ENCODE assay signal across 1 cellular context in the genomic region with DNA sequence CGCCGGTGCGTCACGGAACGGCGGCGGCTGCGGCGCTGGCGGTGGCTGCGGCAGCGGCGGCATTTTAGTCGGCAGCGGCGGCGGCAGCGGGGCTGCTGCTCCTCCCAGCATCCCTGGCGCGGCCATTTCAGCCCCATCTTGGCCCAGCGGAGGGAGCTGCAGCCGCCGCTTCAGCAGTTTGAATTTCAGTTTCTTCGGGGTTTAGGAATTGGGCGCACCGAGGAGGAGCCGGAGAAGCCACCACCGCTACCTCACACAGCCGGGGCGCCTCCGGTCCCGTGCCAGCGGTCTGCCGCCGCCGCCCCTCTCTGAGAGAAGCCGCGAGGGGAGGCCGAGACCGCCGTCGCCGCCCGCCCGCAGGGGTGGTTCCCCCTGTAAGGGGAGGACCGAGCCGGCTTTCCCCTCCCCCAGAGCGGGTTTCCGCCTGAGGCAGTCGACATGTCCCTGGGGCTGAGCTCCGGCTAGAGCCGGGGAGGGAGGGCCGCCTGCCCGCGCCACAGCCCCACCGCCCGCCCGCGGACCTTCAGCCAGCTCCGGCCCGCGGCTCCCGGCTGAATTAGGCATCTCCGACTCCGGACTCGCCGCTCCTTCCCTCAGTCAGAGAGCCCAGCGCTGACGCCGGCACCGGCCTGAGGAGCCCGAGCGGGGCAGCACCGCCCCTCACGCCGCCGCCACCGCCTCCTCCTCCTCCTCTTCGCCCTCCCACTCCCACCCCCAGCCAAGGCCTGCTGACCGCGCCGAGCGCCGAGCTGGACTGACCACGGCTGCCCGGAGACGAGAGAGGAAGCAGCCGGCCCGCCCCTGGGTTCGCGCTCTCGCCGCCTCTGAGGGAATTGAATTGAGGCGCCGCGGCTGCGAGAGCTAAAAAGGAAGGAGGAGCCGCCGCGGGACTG.
TF ChIP-seq lines count a peak whose summit lies in the region.

A gene (plus strand): TSS at position 67 of the 893 bp plus-strand sequence. CDS start 1,053 bp downstream, outside the sequence.

TF ChIP-seq in K562, 482 proteins besides CTCF, POLR2A, EP300 and RAD21 (continued from another document and continues in another):
- TF ChIP-seq ZNF766 (CRISPR knock-in tag; conservative IDR thresholded peaks at IDR 0.05) (0 out of 2 replicates have a peak, but pooled peaks have one; percentile 10), ADNP (tag; IDR thresholded peaks at IDR 0.05) (no peak), PURB (CRISPR knock-in tag; IDR thresholded peaks at IDR 0.05; ENCODE audit: low read depth) (no peak), ELF4 (CRISPR knock-in tag; IDR thresholded peaks at IDR 0.05) (no peak), NRF1 (conservative IDR thresholded peaks at IDR 0.05 in 1 of 2, IDR thresholded peaks at IDR 0.05 in 1 of 2) (peak; percentile 65), PRPF4 (IDR thresholded peaks at IDR 0.05; ENCODE audit: insufficient read depth, low read depth, low read length, poor library complexity, severe bottlenecking) (peak; percentile 66), ATF1 (CRISPR knock-in tag; IDR thresholded peaks at IDR 0.05) (no peak), ATF1 (tag; IDR thresholded peaks at IDR 0.05) (peak; percentile 98), NCOA2 (IDR thresholded peaks at IDR 0.05; ENCODE audit: partially characterized antibody in 2 of 2) (no peak), KLF1 (tag; IDR thresholded peaks at IDR 0.05) (peak; percentile 60; the same call in 1 of the 2 replicates), EZH2 (IDR thresholded peaks at IDR 0.05; ENCODE audit: borderline replicate concordance, low read depth, low read length) (no peak), RB1 (IDR thresholded peaks at IDR 0.05; ENCODE audit: low read depth) (peak; percentile 80), PHF20 (IDR thresholded peaks at IDR 0.05; ENCODE audit: partially characterized antibody) (peak; percentile 38), ETV6 (IDR thresholded peaks at IDR 0.05; ENCODE audit: borderline replicate concordance in 1 of 2, low read depth in 2 of 2, low read length in 1 of 2) (0 out of 4 replicates have a peak, but pooled peaks of 1 of the 2 experiments have one; percentile 7), ETV6 (CRISPR knock-in tag; IDR thresholded peaks at IDR 0.05; ENCODE audit: borderline replicate concordance) (no peak; the same call in 1 of the 2 replicates), JUND (IDR thresholded peaks at IDR 0.05; ENCODE audit: borderline replicate concordance, low read depth, low read length) (peak; percentile 82; the same call in 1 of the 2 replicates), JUND (tag; IDR thresholded peaks at IDR 0.05; ENCODE audit: borderline replicate concordance, low read depth, low read length) (no peak; the same call in 2 of the 3 replicates), TAF1 (IDR thresholded peaks at IDR 0.05; ENCODE audit: control insufficient read depth, extremely low read depth, insufficient read depth, low read length, severe bottlenecking) (peak; percentile 86), TEAD1 (CRISPR knock-in tag; IDR thresholded peaks at IDR 0.05) (peak in 1 of 2 experiments; percentile 91; a peak in 1 of 4 replicates), TAF9B (IDR thresholded peaks at IDR 0.05; ENCODE audit: partially characterized antibody) (peak; percentile 52), ZNF76 (CRISPR knock-in tag; IDR thresholded peaks at IDR 0.05; ENCODE audit: borderline replicate concordance) (0 out of 2 replicates have a peak, but pooled peaks have one; percentile 49), POLR2H (tag; IDR thresholded peaks at IDR 0.05; ENCODE audit: low read depth) (peak; percentile 96), SIN3B (IDR thresholded peaks at IDR 0.05; ENCODE audit: low read depth) (peak; percentile 49; the same call in 1 of the 2 replicates), TARDBP (IDR thresholded peaks at IDR 0.05) (peak; percentile 83), KHSRP (IDR thresholded peaks at IDR 0.05) (peak; percentile 78), HDAC1 (IDR thresholded peaks at IDR 0.05) (peak in 1 of 2 experiments; percentile 66; a peak in 2 of 4 replicates), ZNF764 (CRISPR knock-in tag; IDR thresholded peaks at IDR 0.05; ENCODE audit: low read depth) (no peak), TGIF2 (CRISPR knock-in tag; IDR thresholded peaks at IDR 0.05) (peak; percentile 39; the same call in 1 of the 2 replicates), ZNF184 (CRISPR knock-in tag; IDR thresholded peaks at IDR 0.05) (no peak), ERF (CRISPR knock-in tag; IDR thresholded peaks at IDR 0.05) (0 out of 2 replicates have a peak, but pooled peaks have one; percentile 49), BHLHE40 (IDR thresholded peaks at IDR 0.05; ENCODE audit: low read length) (peak; percentile 65)
- TF ChIP-seq, protein P1, sequence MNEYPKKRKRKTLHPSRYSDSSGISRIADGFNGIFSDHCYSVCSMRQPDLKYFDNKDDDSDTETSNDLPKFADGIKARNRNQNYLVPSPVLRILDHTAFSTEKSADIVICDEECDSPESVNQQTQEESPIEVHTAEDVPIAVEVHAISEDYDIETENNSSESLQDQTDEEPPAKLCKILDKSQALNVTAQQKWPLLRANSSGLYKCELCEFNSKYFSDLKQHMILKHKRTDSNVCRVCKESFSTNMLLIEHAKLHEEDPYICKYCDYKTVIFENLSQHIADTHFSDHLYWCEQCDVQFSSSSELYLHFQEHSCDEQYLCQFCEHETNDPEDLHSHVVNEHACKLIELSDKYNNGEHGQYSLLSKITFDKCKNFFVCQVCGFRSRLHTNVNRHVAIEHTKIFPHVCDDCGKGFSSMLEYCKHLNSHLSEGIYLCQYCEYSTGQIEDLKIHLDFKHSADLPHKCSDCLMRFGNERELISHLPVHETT (CRISPR knock-in tag; conservative IDR thresholded peaks at IDR 0.05 in 1 of 2, IDR thresholded peaks at IDR 0.05 in 1 of 2) = peak in 1 of 2 experiments; percentile 99; a peak in 2 of 4 replicates
- TF ChIP-seq, protein P2, sequence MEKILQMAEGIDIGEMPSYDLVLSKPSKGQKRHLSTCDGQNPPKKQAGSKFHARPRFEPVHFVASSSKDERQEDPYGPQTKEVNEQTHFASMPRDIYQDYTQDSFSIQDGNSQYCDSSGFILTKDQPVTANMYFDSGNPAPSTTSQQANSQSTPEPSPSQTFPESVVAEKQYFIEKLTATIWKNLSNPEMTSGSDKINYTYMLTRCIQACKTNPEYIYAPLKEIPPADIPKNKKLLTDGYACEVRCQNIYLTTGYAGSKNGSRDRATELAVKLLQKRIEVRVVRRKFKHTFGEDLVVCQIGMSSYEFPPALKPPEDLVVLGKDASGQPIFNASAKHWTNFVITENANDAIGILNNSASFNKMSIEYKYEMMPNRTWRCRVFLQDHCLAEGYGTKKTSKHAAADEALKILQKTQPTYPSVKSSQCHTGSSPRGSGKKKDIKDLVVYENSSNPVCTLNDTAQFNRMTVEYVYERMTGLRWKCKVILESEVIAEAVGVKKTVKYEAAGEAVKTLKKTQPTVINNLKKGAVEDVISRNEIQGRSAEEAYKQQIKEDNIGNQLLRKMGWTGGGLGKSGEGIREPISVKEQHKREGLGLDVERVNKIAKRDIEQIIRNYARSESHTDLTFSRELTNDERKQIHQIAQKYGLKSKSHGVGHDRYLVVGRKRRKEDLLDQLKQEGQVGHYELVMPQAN (IDR thresholded peaks at IDR 0.05; ENCODE audit: borderline replicate concordance) = peak; percentile 17; the same call in 1 of the 2 replicates
- TF ChIP-seq, protein P3, sequence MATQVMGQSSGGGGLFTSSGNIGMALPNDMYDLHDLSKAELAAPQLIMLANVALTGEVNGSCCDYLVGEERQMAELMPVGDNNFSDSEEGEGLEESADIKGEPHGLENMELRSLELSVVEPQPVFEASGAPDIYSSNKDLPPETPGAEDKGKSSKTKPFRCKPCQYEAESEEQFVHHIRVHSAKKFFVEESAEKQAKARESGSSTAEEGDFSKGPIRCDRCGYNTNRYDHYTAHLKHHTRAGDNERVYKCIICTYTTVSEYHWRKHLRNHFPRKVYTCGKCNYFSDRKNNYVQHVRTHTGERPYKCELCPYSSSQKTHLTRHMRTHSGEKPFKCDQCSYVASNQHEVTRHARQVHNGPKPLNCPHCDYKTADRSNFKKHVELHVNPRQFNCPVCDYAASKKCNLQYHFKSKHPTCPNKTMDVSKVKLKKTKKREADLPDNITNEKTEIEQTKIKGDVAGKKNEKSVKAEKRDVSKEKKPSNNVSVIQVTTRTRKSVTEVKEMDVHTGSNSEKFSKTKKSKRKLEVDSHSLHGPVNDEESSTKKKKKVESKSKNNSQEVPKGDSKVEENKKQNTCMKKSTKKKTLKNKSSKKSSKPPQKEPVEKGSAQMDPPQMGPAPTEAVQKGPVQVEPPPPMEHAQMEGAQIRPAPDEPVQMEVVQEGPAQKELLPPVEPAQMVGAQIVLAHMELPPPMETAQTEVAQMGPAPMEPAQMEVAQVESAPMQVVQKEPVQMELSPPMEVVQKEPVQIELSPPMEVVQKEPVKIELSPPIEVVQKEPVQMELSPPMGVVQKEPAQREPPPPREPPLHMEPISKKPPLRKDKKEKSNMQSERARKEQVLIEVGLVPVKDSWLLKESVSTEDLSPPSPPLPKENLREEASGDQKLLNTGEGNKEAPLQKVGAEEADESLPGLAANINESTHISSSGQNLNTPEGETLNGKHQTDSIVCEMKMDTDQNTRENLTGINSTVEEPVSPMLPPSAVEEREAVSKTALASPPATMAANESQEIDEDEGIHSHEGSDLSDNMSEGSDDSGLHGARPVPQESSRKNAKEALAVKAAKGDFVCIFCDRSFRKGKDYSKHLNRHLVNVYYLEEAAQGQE (CRISPR knock-in tag; IDR thresholded peaks at IDR 0.05; ENCODE audit: low read depth) = peak; percentile 76; the same call in 1 of the 2 replicates
- TF ChIP-seq, protein P4, sequence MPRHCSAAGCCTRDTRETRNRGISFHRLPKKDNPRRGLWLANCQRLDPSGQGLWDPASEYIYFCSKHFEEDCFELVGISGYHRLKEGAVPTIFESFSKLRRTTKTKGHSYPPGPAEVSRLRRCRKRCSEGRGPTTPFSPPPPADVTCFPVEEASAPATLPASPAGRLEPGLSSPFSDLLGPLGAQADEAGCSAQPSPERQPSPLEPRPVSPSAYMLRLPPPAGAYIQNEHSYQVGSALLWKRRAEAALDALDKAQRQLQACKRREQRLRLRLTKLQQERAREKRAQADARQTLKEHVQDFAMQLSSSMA (CRISPR knock-in tag; IDR thresholded peaks at IDR 0.05) = no peak
- TF ChIP-seq, protein P5, sequence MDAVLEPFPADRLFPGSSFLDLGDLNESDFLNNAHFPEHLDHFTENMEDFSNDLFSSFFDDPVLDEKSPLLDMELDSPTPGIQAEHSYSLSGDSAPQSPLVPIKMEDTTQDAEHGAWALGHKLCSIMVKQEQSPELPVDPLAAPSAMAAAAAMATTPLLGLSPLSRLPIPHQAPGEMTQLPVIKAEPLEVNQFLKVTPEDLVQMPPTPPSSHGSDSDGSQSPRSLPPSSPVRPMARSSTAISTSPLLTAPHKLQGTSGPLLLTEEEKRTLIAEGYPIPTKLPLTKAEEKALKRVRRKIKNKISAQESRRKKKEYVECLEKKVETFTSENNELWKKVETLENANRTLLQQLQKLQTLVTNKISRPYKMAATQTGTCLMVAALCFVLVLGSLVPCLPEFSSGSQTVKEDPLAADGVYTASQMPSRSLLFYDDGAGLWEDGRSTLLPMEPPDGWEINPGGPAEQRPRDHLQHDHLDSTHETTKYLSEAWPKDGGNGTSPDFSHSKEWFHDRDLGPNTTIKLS (IDR thresholded peaks at IDR 0.05; ENCODE audit: borderline replicate concordance, low read depth) = 0 out of 2 replicates have a peak, but pooled peaks have one; percentile 27
- TF ChIP-seq, protein P6, sequence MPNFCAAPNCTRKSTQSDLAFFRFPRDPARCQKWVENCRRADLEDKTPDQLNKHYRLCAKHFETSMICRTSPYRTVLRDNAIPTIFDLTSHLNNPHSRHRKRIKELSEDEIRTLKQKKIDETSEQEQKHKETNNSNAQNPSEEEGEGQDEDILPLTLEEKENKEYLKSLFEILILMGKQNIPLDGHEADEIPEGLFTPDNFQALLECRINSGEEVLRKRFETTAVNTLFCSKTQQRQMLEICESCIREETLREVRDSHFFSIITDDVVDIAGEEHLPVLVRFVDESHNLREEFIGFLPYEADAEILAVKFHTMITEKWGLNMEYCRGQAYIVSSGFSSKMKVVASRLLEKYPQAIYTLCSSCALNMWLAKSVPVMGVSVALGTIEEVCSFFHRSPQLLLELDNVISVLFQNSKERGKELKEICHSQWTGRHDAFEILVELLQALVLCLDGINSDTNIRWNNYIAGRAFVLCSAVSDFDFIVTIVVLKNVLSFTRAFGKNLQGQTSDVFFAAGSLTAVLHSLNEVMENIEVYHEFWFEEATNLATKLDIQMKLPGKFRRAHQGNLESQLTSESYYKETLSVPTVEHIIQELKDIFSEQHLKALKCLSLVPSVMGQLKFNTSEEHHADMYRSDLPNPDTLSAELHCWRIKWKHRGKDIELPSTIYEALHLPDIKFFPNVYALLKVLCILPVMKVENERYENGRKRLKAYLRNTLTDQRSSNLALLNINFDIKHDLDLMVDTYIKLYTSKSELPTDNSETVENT (CRISPR knock-in tag; IDR thresholded peaks at IDR 0.05) = 0 out of 2 replicates have a peak, but pooled peaks have one; percentile 48
- TF ChIP-seq, protein P7, sequence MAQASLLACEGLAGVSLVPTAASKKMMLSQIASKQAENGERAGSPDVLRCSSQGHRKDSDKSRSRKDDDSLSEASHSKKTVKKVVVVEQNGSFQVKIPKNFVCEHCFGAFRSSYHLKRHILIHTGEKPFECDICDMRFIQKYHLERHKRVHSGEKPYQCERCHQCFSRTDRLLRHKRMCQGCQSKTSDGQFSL (CRISPR knock-in tag; IDR thresholded peaks at IDR 0.05) = peak; percentile 48
- TF ChIP-seq, protein P7 (tag; IDR thresholded peaks at IDR 0.05) = no peak
- TF ChIP-seq, protein P8, sequence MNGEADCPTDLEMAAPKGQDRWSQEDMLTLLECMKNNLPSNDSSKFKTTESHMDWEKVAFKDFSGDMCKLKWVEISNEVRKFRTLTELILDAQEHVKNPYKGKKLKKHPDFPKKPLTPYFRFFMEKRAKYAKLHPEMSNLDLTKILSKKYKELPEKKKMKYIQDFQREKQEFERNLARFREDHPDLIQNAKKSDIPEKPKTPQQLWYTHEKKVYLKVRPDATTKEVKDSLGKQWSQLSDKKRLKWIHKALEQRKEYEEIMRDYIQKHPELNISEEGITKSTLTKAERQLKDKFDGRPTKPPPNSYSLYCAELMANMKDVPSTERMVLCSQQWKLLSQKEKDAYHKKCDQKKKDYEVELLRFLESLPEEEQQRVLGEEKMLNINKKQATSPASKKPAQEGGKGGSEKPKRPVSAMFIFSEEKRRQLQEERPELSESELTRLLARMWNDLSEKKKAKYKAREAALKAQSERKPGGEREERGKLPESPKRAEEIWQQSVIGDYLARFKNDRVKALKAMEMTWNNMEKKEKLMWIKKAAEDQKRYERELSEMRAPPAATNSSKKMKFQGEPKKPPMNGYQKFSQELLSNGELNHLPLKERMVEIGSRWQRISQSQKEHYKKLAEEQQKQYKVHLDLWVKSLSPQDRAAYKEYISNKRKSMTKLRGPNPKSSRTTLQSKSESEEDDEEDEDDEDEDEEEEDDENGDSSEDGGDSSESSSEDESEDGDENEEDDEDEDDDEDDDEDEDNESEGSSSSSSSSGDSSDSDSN (IDR thresholded peaks at IDR 0.05; ENCODE audit: borderline replicate concordance in 1 of 2, low read depth in 2 of 2, low read length in 2 of 2) = peak; percentile 99
- TF ChIP-seq, protein P9, sequence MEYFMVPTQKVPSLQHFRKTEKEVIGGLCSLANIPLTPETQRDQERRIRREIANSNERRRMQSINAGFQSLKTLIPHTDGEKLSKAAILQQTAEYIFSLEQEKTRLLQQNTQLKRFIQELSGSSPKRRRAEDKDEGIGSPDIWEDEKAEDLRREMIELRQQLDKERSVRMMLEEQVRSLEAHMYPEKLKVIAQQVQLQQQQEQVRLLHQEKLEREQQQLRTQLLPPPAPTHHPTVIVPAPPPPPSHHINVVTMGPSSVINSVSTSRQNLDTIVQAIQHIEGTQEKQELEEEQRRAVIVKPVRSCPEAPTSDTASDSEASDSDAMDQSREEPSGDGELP (CRISPR knock-in tag; IDR thresholded peaks at IDR 0.05; ENCODE audit: borderline replicate concordance) = peak; percentile 46; the same call in 1 of the 2 replicates
